In the genomic region with DNA sequence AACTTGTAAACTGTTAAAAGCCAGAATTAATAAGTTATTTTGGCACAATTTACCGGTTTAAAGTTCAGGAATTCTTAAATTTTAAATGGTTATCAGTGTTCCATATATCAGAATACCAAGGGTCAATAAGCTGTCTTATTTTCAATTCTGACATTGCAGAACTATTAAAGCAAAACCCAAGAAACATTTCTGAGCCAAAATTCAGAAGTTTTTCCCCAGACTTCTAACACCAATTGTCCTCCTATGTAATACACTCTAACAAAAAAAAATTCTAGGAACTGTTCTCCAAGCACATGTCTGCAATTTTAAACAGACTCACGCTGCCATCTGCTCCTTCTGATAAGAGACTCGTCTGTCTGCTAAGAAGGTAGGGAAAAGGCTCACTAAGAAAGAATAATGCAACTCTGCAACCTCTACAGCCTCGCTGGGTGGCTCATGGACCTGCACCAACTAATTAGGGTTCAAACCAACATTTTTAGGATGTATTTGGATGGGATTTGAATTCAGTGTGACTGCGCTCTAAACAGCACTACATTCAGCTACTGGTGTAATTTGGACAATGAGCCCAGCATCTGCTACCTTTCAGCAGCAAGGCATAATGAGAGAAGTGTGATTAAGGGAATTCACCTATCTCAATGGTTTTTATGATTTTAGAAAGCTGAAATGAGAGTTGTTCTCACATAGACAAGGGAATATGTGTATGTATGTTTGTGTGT, we compare ENCODE assay signal across 1 cellular context.
TF ChIP-seq lines count a peak whose summit lies in the region.

No MANE protein-coding gene starts in this region.

TF ChIP-seq in H1, 55 proteins besides CTCF, POLR2A, EP300 and RAD21:
- TF ChIP-seq SIRT6 (IDR thresholded peaks at IDR 0.05; ENCODE audit: low read length) (no peak), CREB1 (IDR thresholded peaks at IDR 0.05) (no peak), TCF12 (IDR thresholded peaks at IDR 0.05; ENCODE audit: low read depth, low read length) (no peak), TAF1 (IDR thresholded peaks at IDR 0.05; ENCODE audit: low read depth, low read length) (no peak), RBBP5 (IDR thresholded peaks at IDR 0.05; ENCODE audit: borderline replicate concordance, low read depth, low read length) (no peak), SIX5 (IDR thresholded peaks at IDR 0.05; ENCODE audit: low read depth, low read length) (no peak), KDM5A (IDR thresholded peaks at IDR 0.05; ENCODE audit: low read length) (no peak), POU5F1 (IDR thresholded peaks at IDR 0.05; ENCODE audit: low read depth, low read length) (no peak), ASH2L (IDR thresholded peaks at IDR 0.05; ENCODE audit: low read length) (no peak), TEAD4 (IDR thresholded peaks at IDR 0.05; ENCODE audit: low read depth, low read length) (no peak), GTF2F1 (IDR thresholded peaks at IDR 0.05; ENCODE audit: borderline replicate concordance, low read depth, low read length) (no peak), KDM1A (IDR thresholded peaks at IDR 0.05; ENCODE audit: borderline replicate concordance, low read length) (no peak), KDM4A (IDR thresholded peaks at IDR 0.05; ENCODE audit: low read depth, low read length, severe bottlenecking) (no peak), SRF (IDR thresholded peaks at IDR 0.05; ENCODE audit: low read depth, low read length) (no peak), RFX5 (IDR thresholded peaks at IDR 0.05; ENCODE audit: borderline replicate concordance, low read depth, low read length) (no peak)
- TF ChIP-seq, protein P1, sequence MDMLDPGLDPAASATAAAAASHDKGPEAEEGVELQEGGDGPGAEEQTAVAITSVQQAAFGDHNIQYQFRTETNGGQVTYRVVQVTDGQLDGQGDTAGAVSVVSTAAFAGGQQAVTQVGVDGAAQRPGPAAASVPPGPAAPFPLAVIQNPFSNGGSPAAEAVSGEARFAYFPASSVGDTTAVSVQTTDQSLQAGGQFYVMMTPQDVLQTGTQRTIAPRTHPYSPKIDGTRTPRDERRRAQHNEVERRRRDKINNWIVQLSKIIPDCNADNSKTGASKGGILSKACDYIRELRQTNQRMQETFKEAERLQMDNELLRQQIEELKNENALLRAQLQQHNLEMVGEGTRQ (IDR thresholded peaks at IDR 0.05; ENCODE audit: low read length), result no peak
- TF ChIP-seq, protein P2, sequence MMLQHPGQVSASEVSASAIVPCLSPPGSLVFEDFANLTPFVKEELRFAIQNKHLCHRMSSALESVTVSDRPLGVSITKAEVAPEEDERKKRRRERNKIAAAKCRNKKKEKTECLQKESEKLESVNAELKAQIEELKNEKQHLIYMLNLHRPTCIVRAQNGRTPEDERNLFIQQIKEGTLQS (IDR thresholded peaks at IDR 0.05; ENCODE audit: insufficient read depth, low read depth, low read length), result no peak
- TF ChIP-seq, protein P3, sequence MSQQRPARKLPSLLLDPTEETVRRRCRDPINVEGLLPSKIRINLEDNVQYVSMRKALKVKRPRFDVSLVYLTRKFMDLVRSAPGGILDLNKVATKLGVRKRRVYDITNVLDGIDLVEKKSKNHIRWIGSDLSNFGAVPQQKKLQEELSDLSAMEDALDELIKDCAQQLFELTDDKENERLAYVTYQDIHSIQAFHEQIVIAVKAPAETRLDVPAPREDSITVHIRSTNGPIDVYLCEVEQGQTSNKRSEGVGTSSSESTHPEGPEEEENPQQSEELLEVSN (IDR thresholded peaks at IDR 0.05), result no peak
